ENCODE assay signal across 12 cellular contexts in the genomic region with DNA sequence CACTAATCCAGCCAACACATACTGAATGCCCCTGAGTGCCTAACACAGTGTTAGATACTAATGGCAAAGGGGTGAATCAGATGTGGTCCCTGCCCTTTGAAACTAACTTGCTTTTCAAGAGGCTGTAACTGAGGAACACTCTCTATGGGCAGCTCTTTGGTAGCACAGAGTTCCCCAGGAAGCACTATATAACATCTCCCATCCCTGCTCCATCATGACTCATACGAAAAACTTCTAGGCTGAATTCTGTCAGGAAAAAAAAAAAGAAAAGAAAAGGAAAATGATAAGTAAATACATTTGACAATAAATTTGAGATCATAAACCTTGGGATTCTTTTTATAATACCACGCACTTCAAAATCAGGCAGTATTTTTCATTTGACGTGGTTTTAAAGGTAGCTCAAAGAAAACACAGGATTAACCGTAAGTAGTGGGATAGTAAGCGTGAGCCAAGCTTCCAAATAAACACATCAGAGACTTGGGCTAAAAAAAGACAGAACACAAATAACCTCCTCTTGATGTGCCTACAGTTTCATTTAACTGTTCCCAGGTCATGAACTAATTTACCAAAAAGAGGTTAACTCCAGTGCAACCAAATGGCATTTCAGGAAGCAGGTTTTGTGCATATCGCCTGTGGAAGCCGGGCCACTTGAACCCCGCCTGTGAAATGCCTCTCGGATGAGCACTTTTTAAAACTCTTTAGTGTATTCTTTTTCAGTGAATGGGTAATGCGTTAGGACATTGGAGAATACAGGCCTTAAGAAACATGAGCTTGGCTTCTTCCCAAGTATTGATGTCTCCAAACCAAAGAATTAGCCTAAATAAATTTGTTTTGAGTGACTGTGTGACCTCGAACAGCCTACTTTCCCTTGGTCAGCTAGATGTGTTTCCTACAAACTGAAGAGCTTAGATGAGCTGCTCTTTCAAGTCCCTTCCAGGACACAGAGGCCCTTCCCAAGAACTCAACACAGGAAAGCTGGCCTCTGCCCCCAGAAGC. TPM values are rescaled to one million over a fixed set of nuclear protein-coding genes. Genes with fewer than 3 reads are reported as not detected.
A peak's percentile ranks its signal among the peaks of the same experiment; 100 is the strongest.
DNase-seq lines count a peak whose midpoint lies in the region; FAIRE-seq and TF ChIP-seq lines count a peak whose summit lies in the region.
"Had no signal": no experiment of that assay in that cellular context is flagged by ENCODE, and none has a peak within 500 bp of the region (broad histone marks: within the 10 kb centered on the region; RNA-seq: fewer than 3 reads in every experiment).

No MANE protein-coding gene starts in this region.

- no peak overlapping the region for H3K14ac ChIP-seq in neuronal stem cell (ENCODE audit: low read length)

- no peak overlapping the region for H2BK5ac ChIP-seq in neuronal stem cell (ENCODE audit: low read length)

- H3K27ac ChIP-seq in astrocyte (ENCODE audit: low read depth, low read length) (peak overlapping the region; percentile 17), smooth muscle cell (ENCODE audit: low read depth) (no peak overlapping the region), neuronal stem cell (replicated peaks; ENCODE audit: low read length) (no peak overlapping the region)
- H3K27ac ChIP-seq: epithelial cell of prostate, lower lobe of right lung had no signal

- WGBS in smooth muscle cell (ENCODE audit: low lambda C conversion rate) = 59% methylated on average over 11 of the region's 11 CpGs
- WGBS in neuronal stem cell (ENCODE audit: extremely low coverage in 2 of 2, insufficient read length in 2 of 2, insufficient replicate concordance in 1 of 2), 2 donors = no CpG with 5 or more reads among the region's 11 CpGs

- no peak overlapping the region for H3K23ac ChIP-seq in neuronal stem cell (ENCODE audit: low read depth, low read length, poor library complexity)

- H3K27ac Mint-ChIP-seq in astrocyte (ENCODE audit: unreplicated experiment) = peak overlapping the region; percentile 59

- no peak overlapping the region for H3K4me3 Mint-ChIP-seq in astrocyte (ENCODE audit: unreplicated experiment)

- peaks cover 33% of the 10 kb centered on the region for H3K4me1 Mint-ChIP-seq in astrocyte (ENCODE audit: low read depth, unreplicated experiment)

- H2BK12ac ChIP-seq in neuronal stem cell (ENCODE audit: low read length) = no peak overlapping the region

- peak overlapping the region; percentile 57 for H3K4me2 ChIP-seq in astrocyte (ENCODE audit: low read length)
- peak overlapping the region; percentile 70 for H3K4me2 ChIP-seq in smooth muscle cell
- H3K4me2 ChIP-seq in neuronal stem cell (ENCODE audit: insufficient read depth, low read length, poor library complexity, severe bottlenecking) = no peak overlapping the region

- no peak overlapping the region for H4K91ac ChIP-seq in neuronal stem cell (ENCODE audit: low read depth, low read length, poor library complexity)

- H2BK120ac ChIP-seq in neuronal stem cell (ENCODE audit: low read depth, low read length) = no peak overlapping the region

- no peak overlapping the region for H2AK5ac ChIP-seq in neuronal stem cell (ENCODE audit: low read depth, low read length)

- no peaks in the 10 kb centered on the region for H3K36me3 Mint-ChIP-seq in astrocyte (ENCODE audit: low read depth, unreplicated experiment)

- DNase-seq in HFF-Myc (ENCODE audit: extremely low read depth, low read depth) (peak; percentile 41), astrocyte (ENCODE audit: low read depth) (peak; percentile 59), hepatic stellate cell (ENCODE audit: low spot score) (peak; percentile 32), smooth muscle cell (lab: John Stamatoyannopoulos, UW; ENCODE audit: unreplicated experiment) (no peak), Ammon's horn (ENCODE audit: low spot score) (no peak), NCI-H1694 treated with DMSO at 0.1 percent for 48 hours (lab: John Stamatoyannopoulos, UW) (no peak), anterior cingulate cortex (lab: John Stamatoyannopoulos, UW) (no peak), neuronal stem cell (ENCODE audit: low spot score) (no peak)
- DNase-seq: lower lobe of right lung, NCI-H146, T-helper 2 cell had no signal

- H4K20me1 ChIP-seq in astrocyte (ENCODE audit: insufficient read depth, low read length) = no peaks in the 10 kb centered on the region
- H4K20me1 ChIP-seq in smooth muscle cell (ENCODE audit: low read depth) = no peaks in the 10 kb centered on the region

- H3K36me3 ChIP-seq in astrocyte (ENCODE audit: insufficient read depth, low read length) (no peaks in the 10 kb centered on the region), smooth muscle cell (ENCODE audit: low read depth) (no peaks in the 10 kb centered on the region), neuronal stem cell (replicated peaks in 1 of 2; ENCODE audit: control insufficient read depth in 2 of 2, insufficient read depth in 2 of 2, low read length in 2 of 2) (no peaks in the 10 kb centered on the region)
- H3K36me3 ChIP-seq: lower lobe of right lung had no signal

- H3K9me3 ChIP-seq in astrocyte (ENCODE audit: insufficient read depth, low read depth, low read length) (no peaks in the 10 kb centered on the region), smooth muscle cell (replicated peaks; ENCODE audit: low read depth) (no peaks in the 10 kb centered on the region), neuronal stem cell (replicated peaks in 1 of 2; ENCODE audit: control insufficient read depth in 2 of 2, insufficient read depth in 1 of 2, low read depth in 1 of 2, low read length in 2 of 2) (no peaks in the 10 kb centered on the region)
- H3K9me3 ChIP-seq: lower lobe of right lung had no signal

- no peak overlapping the region for H3K18ac ChIP-seq in neuronal stem cell (ENCODE audit: low read length)

- no peaks in the 10 kb centered on the region for H3K27me3 Mint-ChIP-seq in astrocyte (ENCODE audit: low read depth, unreplicated experiment)

- no peak overlapping the region for H3K4ac ChIP-seq in neuronal stem cell (ENCODE audit: low read length)

- H4K8ac ChIP-seq in neuronal stem cell (ENCODE audit: low read depth, low read length) = no peak overlapping the region

- H3F3A ChIP-seq in smooth muscle cell (ENCODE audit: low read depth) = peaks cover 8% of the 10 kb centered on the region

- H3K79me2 ChIP-seq in astrocyte (ENCODE audit: insufficient read depth, low read length) (no peaks in the 10 kb centered on the region), smooth muscle cell (ENCODE audit: low read depth) (no peaks in the 10 kb centered on the region)

- H3K27me3 ChIP-seq in astrocyte (ENCODE audit: insufficient read depth, low read length) (no peaks in the 10 kb centered on the region), smooth muscle cell (ENCODE audit: low read depth) (no peaks in the 10 kb centered on the region), neuronal stem cell (ENCODE audit: control insufficient read depth in 3 of 3, insufficient read depth in 3 of 3, low read depth in 1 of 3, low read length in 3 of 3) (peaks cover 0 to 12% (median 0%) of the 10 kb centered on the region in 3 experiments)

- TF ChIP-seq CTCF in HFF-Myc (IDR thresholded peaks at IDR 0.05; ENCODE audit: low read depth, low read length, missing control alignments) = no peak
- TF ChIP-seq CTCF in astrocyte (IDR thresholded peaks at IDR 0.05; ENCODE audit: insufficient read depth, low read depth, low read length) = no peak
- TF ChIP-seq CTCF in smooth muscle cell (IDR thresholded peaks at IDR 0.05; ENCODE audit: borderline replicate concordance, insufficient read depth, poor library complexity, severe bottlenecking) = no peak

- no peaks in the 10 kb centered on the region for H3K79me1 ChIP-seq in neuronal stem cell (ENCODE audit: low read depth, low read length)

- H3K4me3 ChIP-seq in HFF-Myc (replicated peaks; ENCODE audit: low read depth, low read length) (no peak overlapping the region), astrocyte (ENCODE audit: insufficient read depth, low read depth, low read length) (no peak overlapping the region), smooth muscle cell (no peak overlapping the region), neuronal stem cell (ENCODE audit: low read length in 2 of 2) (no peak overlapping the region)
- H3K4me3 ChIP-seq: lower lobe of right lung had no signal

- H3K4me1 ChIP-seq in astrocyte (ENCODE audit: insufficient read depth, low read length) (peaks cover 25% of the 10 kb centered on the region), smooth muscle cell (ENCODE audit: low read depth) (no peaks in the 10 kb centered on the region), neuronal stem cell (ENCODE audit: control insufficient read depth in 2 of 2, insufficient read depth in 1 of 2, low read depth in 1 of 2, low read length in 2 of 2) (peaks cover 0 to 10% of the 10 kb centered on the region in 2 donors)
- H3K4me1 ChIP-seq: lower lobe of right lung had no signal

- H2AFZ ChIP-seq in astrocyte (ENCODE audit: low read depth, low read length) (peak overlapping the region; percentile 6), smooth muscle cell (ENCODE audit: low read depth) (no peak overlapping the region), neuronal stem cell (ENCODE audit: low read length) (no peak overlapping the region)

- H3K9ac ChIP-seq in astrocyte (ENCODE audit: low read length) = peak overlapping the region; percentile 9
- H3K9ac ChIP-seq in smooth muscle cell (ENCODE audit: low read depth) = no peak overlapping the region
- H3K9ac ChIP-seq in neuronal stem cell (ENCODE audit: low read depth, low read length, poor library complexity) = no peak overlapping the region

- no peaks in the 10 kb centered on the region for H3K9me3 Mint-ChIP-seq in astrocyte (ENCODE audit: unreplicated experiment)

- H2BK15ac ChIP-seq in neuronal stem cell (ENCODE audit: low read length) = no peak overlapping the region

- peak; percentile 87 for FAIRE-seq in astrocyte (lab: Jason Lieb, UNC)

RNA-seq across cellular contexts. Expression of a gene that starts 42.0 kb away (rescaled TPM):
- 16.0 and 18.8 TPM in 2 replicates for total RNA-seq in astrocyte
- total RNA-seq in smooth muscle cell = 26.2 and 26.3 TPM in 2 replicates
- 24.5 and 30.4 TPM in 2 replicates for polyA plus RNA-seq in smooth muscle cell
- polyA plus RNA-seq in neuronal stem cell (2013, experiment 1 of 2) = 15.5 TPM
- 16.0 TPM for polyA plus RNA-seq in neuronal stem cell (2013, experiment 2 of 2)

Comparison
In these comparisons a context has a peak if more than half of its experiments do, and no peak if none do; other contexts are left out.
1. DNase-seq: peak in HFF-Myc (single experiment), astrocyte (single experiment) and hepatic stellate cell (single experiment); none in smooth muscle cell (single experiment), Ammon's horn (single experiment), NCI-H1694 treated with DMSO at 0.1 percent for 48 hours (single experiment), anterior cingulate cortex (0 of 58) and neuronal stem cell (single experiment).